In genomic region chr2:119158563-119159347, GRCh38 we compare ENCODE assay signal across 13 cellular contexts. TPM values are rescaled to one million over a fixed set of nuclear protein-coding genes. Genes with fewer than 3 reads are reported as not detected.
DNase-seq lines count a peak whose midpoint lies in the region; ATAC-seq and TF ChIP-seq lines count a peak whose summit lies in the region.
"Had no signal": no experiment of that assay in that cellular context is flagged by ENCODE, and none has a peak within 500 bp of the region (broad histone marks: within the 10 kb centered on the region; RNA-seq: fewer than 3 reads in every experiment).

TSS of gene C1QL2 (minus strand) at chr2:119158751. CDS start at chr2:119158269, 482 bp downstream.

- intact Hi-C loops in activated CD8-positive, alpha-beta T cell treated with anti-CD3 and anti-CD28 coated beads for 36 hours (cut with micrococcal nuclease): no loop called here

- H3K4me1 Mint-ChIP-seq in activated CD8-positive, alpha-beta T cell treated with anti-CD3 and anti-CD28 coated beads for 36 hours (ENCODE audit: low read depth): no peaks in the 10 kb centered on the region
- no peaks in the 10 kb centered on the region for H3K4me1 Mint-ChIP-seq in activated CD8-positive, alpha-beta T cell treated with anti-CD3 and anti-CD28 coated beads, Interleukin-2, amount 10 ng/mL, durations not matched to agents 7 days and 5 days (ENCODE audit: low read depth)
- H3K4me1 Mint-ChIP-seq in glutamatergic neuron (ENCODE audit: low read depth, unreplicated experiment): peaks cover 3% of the 10 kb centered on the region

- no peak within 1 kb of the TSS for H3K27ac Mint-ChIP-seq in activated CD8-positive, alpha-beta T cell treated with anti-CD3 and anti-CD28 coated beads for 36 hours
- no peak within 1 kb of the TSS for H3K27ac Mint-ChIP-seq in activated CD8-positive, alpha-beta T cell treated with anti-CD3 and anti-CD28 coated beads, Interleukin-2, amount 10 ng/mL, durations not matched to agents 7 days and 5 days
- H3K27ac Mint-ChIP-seq in glutamatergic neuron (ENCODE audit: unreplicated experiment): no peak within 1 kb of the TSS
- H3K27ac Mint-ChIP-seq: B cell had no signal

- H3K4me3 Mint-ChIP-seq in activated CD8-positive, alpha-beta T cell treated with anti-CD3 and anti-CD28 coated beads for 36 hours: no peak within 1 kb of the TSS
- no peak within 1 kb of the TSS for H3K4me3 Mint-ChIP-seq in activated CD8-positive, alpha-beta T cell treated with anti-CD3 and anti-CD28 coated beads, Interleukin-2, amount 10 ng/mL, durations not matched to agents 7 days and 5 days
- peak within 1 kb of the TSS; percentile 81 for H3K4me3 Mint-ChIP-seq in glutamatergic neuron (ENCODE audit: unreplicated experiment)
- H3K4me3 Mint-ChIP-seq: B cell had no signal

- CTCF ChIA-PET in activated CD8-positive, alpha-beta T cell treated with anti-CD3 and anti-CD28 coated beads for 36 hours (lab: Charles Lee): no interaction called here
- CTCF ChIA-PET in activated CD8-positive, alpha-beta T cell treated with anti-CD3 and anti-CD28 coated beads, Interleukin-2, amount 10 ng/mL, durations not matched to agents 7 days and 5 days (lab: Charles Lee): no interaction called here

- POLR2A ChIA-PET in activated CD8-positive, alpha-beta T cell treated with anti-CD3 and anti-CD28 coated beads for 36 hours (lab: Charles Lee): no interaction called here
- POLR2A ChIA-PET in activated CD8-positive, alpha-beta T cell treated with anti-CD3 and anti-CD28 coated beads, Interleukin-2, amount 10 ng/mL, durations not matched to agents 7 days and 5 days (lab: Charles Lee): no interaction called here

- no peaks in the 10 kb centered on the region for H3K9me3 Mint-ChIP-seq in activated CD8-positive, alpha-beta T cell treated with anti-CD3 and anti-CD28 coated beads for 36 hours
- no peaks in the 10 kb centered on the region for H3K9me3 Mint-ChIP-seq in activated CD8-positive, alpha-beta T cell treated with anti-CD3 and anti-CD28 coated beads, Interleukin-2, amount 10 ng/mL, durations not matched to agents 7 days and 5 days (ENCODE audit: insufficient read depth)
- peaks cover 3% of the 10 kb centered on the region for H3K9me3 Mint-ChIP-seq in glutamatergic neuron (ENCODE audit: unreplicated experiment)

- peak within 1 kb of the TSS; percentile 11 for H3K4me3 ChIP-seq in skeletal muscle cell (ENCODE audit: low read depth, low read length)

- TF ChIP-seq CTCF in activated CD8-positive, alpha-beta T cell treated with anti-CD3 and anti-CD28 coated beads for 36 hours (IDR thresholded peaks at IDR 0.05): no peak
- TF ChIP-seq CTCF in glutamatergic neuron (IDR thresholded peaks at IDR 0.05; ENCODE audit: partially characterized antibody, unreplicated experiment): no peak

- peaks cover 45% of the 10 kb centered on the region for H3K27me3 Mint-ChIP-seq in activated CD8-positive, alpha-beta T cell treated with anti-CD3 and anti-CD28 coated beads for 36 hours
- H3K27me3 Mint-ChIP-seq in activated CD8-positive, alpha-beta T cell treated with anti-CD3 and anti-CD28 coated beads, Interleukin-2, amount 10 ng/mL, durations not matched to agents 7 days and 5 days (ENCODE audit: low read depth): peaks cover 71% of the 10 kb centered on the region
- H3K27me3 Mint-ChIP-seq in glutamatergic neuron (ENCODE audit: unreplicated experiment): peaks cover 30% of the 10 kb centered on the region

- H3K36me3 Mint-ChIP-seq in activated CD8-positive, alpha-beta T cell treated with anti-CD3 and anti-CD28 coated beads for 36 hours (ENCODE audit: low read depth): no peaks in the 10 kb centered on the region
- H3K36me3 Mint-ChIP-seq in activated CD8-positive, alpha-beta T cell treated with anti-CD3 and anti-CD28 coated beads, Interleukin-2, amount 10 ng/mL, durations not matched to agents 7 days and 5 days (ENCODE audit: low read depth): no peaks in the 10 kb centered on the region
- no peaks in the 10 kb centered on the region for H3K36me3 Mint-ChIP-seq in glutamatergic neuron (ENCODE audit: unreplicated experiment)

- ATAC-seq in activated CD8-positive, alpha-beta T cell treated with anti-CD3 and anti-CD28 coated beads for 36 hours: peak; percentile 47
- no peak for ATAC-seq in activated CD8-positive, alpha-beta T cell treated with anti-CD3 and anti-CD28 coated beads, Interleukin-2, amount 10 ng/mL, durations not matched to agents 7 days and 5 days

- DNase-seq in activated CD8-positive, alpha-beta T cell treated with anti-CD3 and anti-CD28 coated beads for 36 hours: peak; percentile 20
- DNase-seq in activated CD8-positive, alpha-beta T cell treated with anti-CD3 and anti-CD28 coated beads, Interleukin-2, amount 10 ng/mL, durations not matched to agents 7 days and 5 days: no peak
- DNase-seq in NCI-H345 (lab: John Stamatoyannopoulos, UW): peak; percentile 67
- DNase-seq in glutamatergic neuron: peak; percentile 55
- no peak for DNase-seq in skeletal muscle cell (ENCODE audit: low read depth)
- no peak for DNase-seq in NCI-H2107 (lab: John Stamatoyannopoulos, UW)
- DNase-seq in NCI-H2196 (lab: John Stamatoyannopoulos, UW; ENCODE audit: unreplicated experiment): no peak
- no peak for DNase-seq in ACHN
- DNase-seq: midbrain, NCI-H774 had no signal

- in situ Hi-C loops in ACHN (cut with HindIII; ENCODE audit: low pct_ligation_motif_present, low pct_unique_long_range_greater_than_20kb, low sequenced_read_pairs): no loop called here

RNA-seq across cellular contexts. Expression of gene C1QL2, which starts in this region (rescaled TPM):
- total RNA-seq in activated CD8-positive, alpha-beta T cell treated with anti-CD3 and anti-CD28 coated beads for 36 hours: not detected
- not detected for total RNA-seq in activated CD8-positive, alpha-beta T cell treated with anti-CD3 and anti-CD28 coated beads, Interleukin-2, amount 10 ng/mL, durations not matched to agents 7 days and 5 days
- total RNA-seq in glutamatergic neuron (ENCODE audit: unreplicated experiment): not detected
- total RNA-seq: B cell; fibroblast of villous mesenchyme; T-helper 1 cell treated with Interleukin-12 subunit alpha and Interleukin-12 subunit beta and Interleukin-4 antibody, amounts not matched to agents 30 ng/mL and 1 ng/mL, for 36 hours had no signal

Comparison
In these comparisons a context has a peak if more than half of its experiments do, and no peak if none do; other contexts are left out.
1. Peak in DNase-seq and ATAC-seq in activated CD8-positive, alpha-beta T cell treated with anti-CD3 and anti-CD28 coated beads for 36 hours; RNA of the gene not detected or under 1 TPM.
2. Peak in DNase-seq in glutamatergic neuron; RNA of the gene not detected or under 1 TPM.